ENCODE assay signal across 8 cellular contexts in genomic region chr21:45970674-45971486, GRCh38. TPM values are rescaled to one million over a fixed set of nuclear protein-coding genes. Genes with fewer than 3 reads are reported as not detected.
A peak's percentile ranks its signal among the peaks of the same experiment; 100 is the strongest.
DNase-seq lines count a peak whose midpoint lies in the region; ATAC-seq, FAIRE-seq and TF ChIP-seq lines count a peak whose summit lies in the region.

No MANE protein-coding gene starts in this region.

- BruUV-seq in MCF 10A (replicated peaks; lab: Mats Ljungman, UMichigan): no TSS peak

- TF ChIP-seq CTCF in AG04450 (IDR thresholded peaks at IDR 0.05; ENCODE audit: low read depth, low read length): peak; percentile 91
- peak; percentile 96 for TF ChIP-seq CTCF in MCF 10A (IDR thresholded peaks at IDR 0.05; ENCODE audit: unreplicated experiment)

- peak; percentile 47 for FAIRE-seq in GM18507 (lab: Jason Lieb, UNC)

- no peaks in the 10 kb centered on the region for H3K36me3 Mint-ChIP-seq in MCF 10A (ENCODE audit: insufficient read depth, unreplicated experiment)

- CTCF ChIA-PET in AG04450 (lab: Charles Lee): interaction anchor here (0.6 to 2.0 kb wide), 8 partner anchors 17 to 669 kb away, joined by 3 to 8 read pairs (median 4); partner anchors contain the start of gene YBEY
- CTCF ChIA-PET in MCF 10A (lab: Yijun Ruan, JAX): interaction anchor here (0.6 to 2.4 kb wide), 15 partner anchors 9 to 902 kb away, joined by 3 to 13 read pairs (median 3); partner anchors contain the start of gene COL6A1

- POLR2A ChIA-PET in AG04450 (lab: Yijun Ruan, JAX) (interaction anchor here (0.5 to 1.1 kb wide), 3 partner anchors 58 to 127 kb away, joined by 3 to 4 read pairs (median 3); partner anchors contain the start of gene COL6A2), MCF 10A (lab: Yijun Ruan, JAX) (no interaction called here)

- H3K4me3 Mint-ChIP-seq in MCF 10A (ENCODE audit: unreplicated experiment): no peak overlapping the region

- no peak overlapping the region for H3K27ac Mint-ChIP-seq in MCF 10A (ENCODE audit: low read depth, unreplicated experiment)

- H3K9me3 ChIP-seq in AG04450 (ENCODE audit: control insufficient read depth, insufficient read depth, low read length): no peaks in the 10 kb centered on the region; the same call in 1 of the 2 replicates

- intact Hi-C loops in MCF 10A (cut with micrococcal nuclease): loop anchor here (5.0 kb wide), 1 partner anchor 171 kb away; no protein-coding TSS in a partner anchor

- ATAC-seq in left lobe of liver: peak; percentile 76
- ATAC-seq in HG03175 (IDR thresholded peaks at IDR 0.05; ENCODE audit: unreplicated experiment): no peak
- no peak for ATAC-seq in GM21515 (IDR thresholded peaks at IDR 0.05; ENCODE audit: unreplicated experiment)

- peak overlapping the region; percentile 97 for H3K27ac ChIP-seq in AG04450 (ENCODE audit: low read depth, low read length)

- DNase-seq in AG04450 (ENCODE audit: low read depth, low spot score) (no peak), GM18507 (ENCODE audit: extremely low spot score, insufficient read length, low read depth) (no peak), SK-N-DZ (ENCODE audit: low spot score) (peak; percentile 68), MCF 10A (ENCODE audit: unreplicated experiment) (peak; percentile 48), left lobe of liver (ENCODE audit: low spot score) (peak; percentile 56)
- DNase-seq in stimulated activated CD8-positive, alpha-beta memory T cell treated with anti-CD3 and anti-CD28 coated beads, Interleukin-15, amount 100 ng/mL, for 24 hours (ENCODE audit: low read depth): peak; percentile 34

- H3K4me3 ChIP-seq in AG04450 (ENCODE audit: low read depth, low read length): no peak overlapping the region

- H3K27me3 Mint-ChIP-seq in MCF 10A (ENCODE audit: insufficient read depth, unreplicated experiment): peaks cover 10% of the 10 kb centered on the region

- no peaks in the 10 kb centered on the region for H3K9me3 Mint-ChIP-seq in MCF 10A (ENCODE audit: unreplicated experiment)

- H3K27me3 ChIP-seq in AG04450 (ENCODE audit: control insufficient read depth, insufficient read depth, low read length): no peaks in the 10 kb centered on the region

- H3K4me1 Mint-ChIP-seq in MCF 10A (ENCODE audit: insufficient read depth, unreplicated experiment): no peaks in the 10 kb centered on the region

RNA-seq across cellular contexts. Expression of gene COL6A1, which starts 10.7 kb away (rescaled TPM):
- 493 and 591 TPM in 2 replicates for polyA plus RNA-seq in AG04450 (2011; rRNA removed)
- 196 and 210 TPM in 2 replicates for polyA minus RNA-seq in AG04450 (2011; rRNA and poly(A)+ RNA removed)
- polyA plus RNA-seq in SK-N-DZ (2014; cell fraction: cytosol; rRNA removed): 58.6 and 64.7 TPM in 2 replicates
- 367 and 476 TPM in 2 replicates for polyA plus RNA-seq in SK-N-DZ (2014; cell fraction: nucleus; rRNA removed)
- total RNA-seq in MCF 10A (2022) (3.2 and 3.5 TPM in 2 replicates), left lobe of liver (48.0 TPM)

Comparison
In these comparisons a context has a peak if more than half of its experiments do, and no peak if none do; other contexts are left out.
1. DNase-seq: peak in SK-N-DZ (single experiment), MCF 10A (single experiment), left lobe of liver (single experiment) and stimulated activated CD8-positive, alpha-beta memory T cell treated with anti-CD3 and anti-CD28 coated beads, Interleukin-15, amount 100 ng/mL, for 24 hours (single experiment); none in AG04450 (single experiment) and GM18507 (single experiment).
2. RNA of gene COL6A1, which starts 10.7 kb away (total RNA-seq): 48.0 TPM in left lobe of liver (single experiment); 3.2 to 3.5 TPM in MCF 10A; every median in the first group is over 10 times any median in the second.